In genomic region chrX:111823068-111823467, GRCh38 we compare ENCODE assay signal across 8 cellular contexts. TPM values are rescaled to one million over a fixed set of nuclear protein-coding genes. Genes with fewer than 3 reads are reported as not detected.
DNase-seq lines count a peak whose midpoint lies in the region; TF ChIP-seq lines count a peak whose summit lies in the region.

No MANE protein-coding gene starts in this region.

- TF ChIP-seq POLR2A in breast epithelium (IDR thresholded peaks at IDR 0.05), result no peak
- TF ChIP-seq POLR2A in testis (IDR thresholded peaks at IDR 0.05), result no peak

- H3K36me3 ChIP-seq in breast epithelium (no peaks in the 10 kb centered on the region), MG63 (no peaks in the 10 kb centered on the region), testis (ENCODE audit: low read depth, missing control alignments) (no peaks in the 10 kb centered on the region)
- H3K36me3 ChIP-seq in effector memory CD4-positive, alpha-beta T cell (ENCODE audit: control insufficient read depth, insufficient read depth, low read length), result no peaks in the 10 kb centered on the region

- H3K9me3 ChIP-seq in breast epithelium, result no peaks in the 10 kb centered on the region
- no peaks in the 10 kb centered on the region for H3K9me3 ChIP-seq in MG63
- H3K9me3 ChIP-seq in testis, result no peaks in the 10 kb centered on the region
- H3K9me3 ChIP-seq in effector memory CD4-positive, alpha-beta T cell (ENCODE audit: control insufficient read depth, low read length), result no peaks in the 10 kb centered on the region

- H3K4me3 ChIP-seq in breast epithelium (no peak overlapping the region), MG63 (no peak overlapping the region), choroid plexus epithelial cell (ENCODE audit: low read depth, low read length) (no peak overlapping the region), testis (no peak overlapping the region)
- no peak overlapping the region for H3K4me3 ChIP-seq in effector memory CD4-positive, alpha-beta T cell (ENCODE audit: insufficient read depth, low read depth, low read length, poor library complexity, severe bottlenecking)

- CTCF ChIA-PET in MCF 10A (lab: Yijun Ruan, JAX), result interaction anchor here (0.6 to 1.5 kb wide), 4 partner anchors 8 to 335 kb away, joined by 3 to 5 read pairs (median 3); no protein-coding TSS in a partner anchor

- no peaks in the 10 kb centered on the region for H3K4me1 Mint-ChIP-seq in MCF 10A (ENCODE audit: insufficient read depth, unreplicated experiment)

- H3K4me1 ChIP-seq in breast epithelium (no peaks in the 10 kb centered on the region), testis (no peaks in the 10 kb centered on the region)
- H3K4me1 ChIP-seq in effector memory CD4-positive, alpha-beta T cell (ENCODE audit: control insufficient read depth, insufficient read depth, low read length, poor library complexity, severe bottlenecking), result no peaks in the 10 kb centered on the region

- H3K27ac ChIP-seq in breast epithelium (no peak overlapping the region), testis (no peak overlapping the region)
- H3K27ac ChIP-seq in effector memory CD4-positive, alpha-beta T cell (ENCODE audit: insufficient read depth, low read length, poor library complexity, severe bottlenecking), result no peak overlapping the region

- peaks cover 0 to 37% of the 10 kb centered on the region in 2 donors for H3K27me3 ChIP-seq in breast epithelium
- H3K27me3 ChIP-seq in MG63, result no peaks in the 10 kb centered on the region
- H3K27me3 ChIP-seq in testis, result no peaks in the 10 kb centered on the region
- H3K27me3 ChIP-seq in effector memory CD4-positive, alpha-beta T cell (replicated peaks; ENCODE audit: control insufficient read depth, insufficient read depth, low read length, poor library complexity, severe bottlenecking), result no peaks in the 10 kb centered on the region

- H3K4me3 Mint-ChIP-seq in MCF 10A (ENCODE audit: unreplicated experiment), result no peak overlapping the region

- H3K36me3 Mint-ChIP-seq in MCF 10A (ENCODE audit: insufficient read depth, unreplicated experiment), result no peaks in the 10 kb centered on the region

- intact Hi-C loops in MCF 10A (cut with micrococcal nuclease) (loop anchor here (2.0 kb wide), 1 partner anchor 222 kb away; no protein-coding TSS in a partner anchor), breast epithelium (cut with DNase I; ENCODE audit: low total_unique reads) (no loop called here), testis (cut with DNase I; ENCODE audit: low total_unique reads) (no loop called here)

- H3K9me3 Mint-ChIP-seq in MCF 10A (ENCODE audit: unreplicated experiment), result no peaks in the 10 kb centered on the region

- H3K27me3 Mint-ChIP-seq in MCF 10A (ENCODE audit: insufficient read depth, unreplicated experiment), result peaks cover 65% of the 10 kb centered on the region

- no peak overlapping the region for H3K27ac Mint-ChIP-seq in MCF 10A (ENCODE audit: low read depth, unreplicated experiment)

- POLR2A ChIA-PET in MCF 10A (lab: Yijun Ruan, JAX), result no interaction called here

- no TSS peak for BruUV-seq in MCF 10A (replicated peaks; lab: Mats Ljungman, UMichigan)

- peak; percentile 42 for TF ChIP-seq CTCF in MCF 10A (IDR thresholded peaks at IDR 0.05; ENCODE audit: unreplicated experiment)
- TF ChIP-seq CTCF in breast epithelium (IDR thresholded peaks at IDR 0.05), result no peak
- TF ChIP-seq CTCF in choroid plexus epithelial cell (conservative IDR thresholded peaks at IDR 0.05; ENCODE audit: low read depth, low read length), result peak; percentile 24
- peak; percentile 23 to 43 (median 27) for TF ChIP-seq CTCF in testis (IDR thresholded peaks at IDR 0.05)

- DNase-seq in MCF 10A (ENCODE audit: unreplicated experiment) (peak; percentile 14), breast epithelium (ENCODE audit: low spot score in 2 of 2) (no peak), MG63 (peak; percentile 7), choroid plexus epithelial cell (ENCODE audit: low read depth) (peak; percentile 4), testis (peak; percentile 25), NCI-H2196 treated with DMSO at 0.1 percent for 48 hours (lab: John Stamatoyannopoulos, UW; ENCODE audit: unreplicated experiment) (no peak), DMS153 treated with DMSO at 0.1 percent for 48 hours (lab: John Stamatoyannopoulos, UW; ENCODE audit: unreplicated experiment) (no peak)
- no peak for DNase-seq in effector memory CD4-positive, alpha-beta T cell

- no CpG with 5 or more reads among the region's 1 CpG for WGBS in testis, 2 donors

RNA-seq across cellular contexts. Expression of gene TRPC5OS, which starts 52.9 kb away (rescaled TPM):
- total RNA-seq in MCF 10A (2022) (not detected in 2 replicates), breast epithelium (not detected), testis (100 to 1,000 TPM; 103 to 112 TPM)
- total RNA-seq in MG63 (2014; rRNA removed; shearing (Covaris generic); ENCODE audit: low replicate concordance), result not detected in 2 replicates
- 49.8 TPM for polyA plus RNA-seq in testis (ENCODE audit: insufficient read depth, low read depth, low replicate concordance)

Comparison
In these comparisons a context has a peak if more than half of its experiments do, and no peak if none do; other contexts are left out.
1. DNase-seq: peak in MCF 10A (single experiment), MG63 (single experiment), choroid plexus epithelial cell (single experiment) and testis (single experiment); none in breast epithelium (0 of 2), effector memory CD4-positive, alpha-beta T cell (0 of 3), NCI-H2196 treated with DMSO at 0.1 percent for 48 hours (single experiment) and DMS153 treated with DMSO at 0.1 percent for 48 hours (single experiment).
2. CTCF ChIP-seq: peak in MCF 10A (single experiment), choroid plexus epithelial cell (single experiment) and testis (3 of 3); none in breast epithelium (0 of 3).
3. RNA of gene TRPC5OS, which starts 52.9 kb away (total RNA-seq): 103 to 112 TPM in testis; not detected in MCF 10A, not detected in breast epithelium and not detected in MG63; every median in the first group is over 100 times any median in the second.